ENCODE assay signal across 8 cellular contexts in the genomic region with DNA sequence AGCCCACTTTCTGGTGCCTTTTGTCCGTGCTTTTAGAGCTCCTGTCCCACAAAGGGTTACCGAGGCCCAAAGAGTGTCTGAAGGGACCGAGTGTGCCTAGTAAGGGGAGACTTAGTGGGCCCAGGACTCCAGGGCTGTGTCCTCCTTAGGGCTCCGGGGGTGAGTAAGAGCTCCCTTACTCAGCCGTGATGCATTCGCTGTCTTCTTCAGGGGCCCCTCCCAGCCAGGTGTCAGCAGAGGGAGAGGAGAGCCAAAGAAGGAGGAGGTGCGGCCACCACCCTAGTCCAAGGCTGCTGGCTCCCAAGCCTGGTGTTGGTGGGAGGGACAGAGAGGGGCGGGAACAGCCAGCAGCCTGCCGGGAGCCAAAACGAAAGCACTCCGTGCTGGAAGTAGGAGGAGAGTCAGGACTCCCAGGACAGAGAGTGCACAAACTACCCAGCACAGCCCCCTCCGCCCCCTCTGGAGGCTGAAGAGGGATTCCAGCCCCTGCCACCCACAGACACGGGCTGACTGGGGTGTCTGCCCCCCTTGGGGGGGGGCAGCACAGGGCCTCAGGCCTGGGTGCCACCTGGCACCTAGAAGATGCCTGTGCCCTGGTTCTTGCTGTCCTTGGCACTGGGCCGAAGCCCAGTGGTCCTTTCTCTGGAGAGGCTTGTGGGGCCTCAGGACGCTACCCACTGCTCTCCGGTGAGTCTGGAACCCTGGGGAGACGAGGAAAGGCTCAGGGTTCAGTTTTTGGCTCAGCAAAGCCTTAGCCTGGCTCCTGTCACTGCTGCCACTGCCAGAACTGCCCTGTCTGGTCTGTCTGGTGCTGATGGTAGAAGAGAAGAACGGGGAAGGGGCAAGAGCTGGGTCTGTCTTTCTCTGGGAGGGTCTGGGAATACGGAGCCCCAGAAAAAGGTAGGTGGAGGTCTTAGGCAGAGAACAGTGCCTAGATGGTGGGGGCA. TPM values are rescaled to one million over a fixed set of nuclear protein-coding genes. Genes with fewer than 3 reads are reported as not detected.
A peak's percentile ranks its signal among the peaks of the same experiment; 100 is the strongest.
DNase-seq lines count a peak whose midpoint lies in the region; ATAC-seq, FAIRE-seq and TF ChIP-seq lines count a peak whose summit lies in the region.

A gene with protein sequence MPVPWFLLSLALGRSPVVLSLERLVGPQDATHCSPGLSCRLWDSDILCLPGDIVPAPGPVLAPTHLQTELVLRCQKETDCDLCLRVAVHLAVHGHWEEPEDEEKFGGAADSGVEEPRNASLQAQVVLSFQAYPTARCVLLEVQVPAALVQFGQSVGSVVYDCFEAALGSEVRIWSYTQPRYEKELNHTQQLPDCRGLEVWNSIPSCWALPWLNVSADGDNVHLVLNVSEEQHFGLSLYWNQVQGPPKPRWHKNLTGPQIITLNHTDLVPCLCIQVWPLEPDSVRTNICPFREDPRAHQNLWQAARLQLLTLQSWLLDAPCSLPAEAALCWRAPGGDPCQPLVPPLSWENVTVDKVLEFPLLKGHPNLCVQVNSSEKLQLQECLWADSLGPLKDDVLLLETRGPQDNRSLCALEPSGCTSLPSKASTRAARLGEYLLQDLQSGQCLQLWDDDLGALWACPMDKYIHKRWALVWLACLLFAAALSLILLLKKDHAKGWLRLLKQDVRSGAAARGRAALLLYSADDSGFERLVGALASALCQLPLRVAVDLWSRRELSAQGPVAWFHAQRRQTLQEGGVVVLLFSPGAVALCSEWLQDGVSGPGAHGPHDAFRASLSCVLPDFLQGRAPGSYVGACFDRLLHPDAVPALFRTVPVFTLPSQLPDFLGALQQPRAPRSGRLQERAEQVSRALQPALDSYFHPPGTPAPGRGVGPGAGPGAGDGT (plus strand): TSS at position 365 of the 947 bp plus-strand sequence. CDS start 218 bp downstream, at position 583.

- H3K4me3 Mint-ChIP-seq in activated naive CD4-positive, alpha-beta T cell treated with anti-CD3 and anti-CD28 coated beads, Interleukin-2, amount 50 U/mL, for 24 hours: peak within 1 kb of the TSS; percentile 78
- H3K4me3 Mint-ChIP-seq in natural killer cell: peak within 1 kb of the TSS; percentile 81

- peak; percentile 94 for DNase-seq in H54 (ENCODE audit: insufficient read length, low spot score)
- peak; percentile 94 for DNase-seq in NCI-H82 (lab: John Stamatoyannopoulos, UW)
- peak; percentile 92 to 96 for DNase-seq in foreskin keratinocyte
- no peak for DNase-seq in natural killer cell
- peak; percentile 89 to 96 for DNase-seq in tibial artery

- H3K4me1 ChIP-seq in ACC112 (ENCODE audit: control insufficient read depth, insufficient read depth, low read length, unreplicated experiment) (peaks cover 34% of the 10 kb centered on the region), foreskin keratinocyte (peaks cover 8% of the 10 kb centered on the region), tibial artery (peaks cover 5 to 61% (median 40%) of the 10 kb centered on the region in 4 donors)

- H3K4me1 Mint-ChIP-seq in activated naive CD4-positive, alpha-beta T cell treated with anti-CD3 and anti-CD28 coated beads, Interleukin-2, amount 50 U/mL, for 24 hours: peaks cover 9% of the 10 kb centered on the region
- H3K4me1 Mint-ChIP-seq in natural killer cell: peaks cover 8 to 26% of the 10 kb centered on the region in 2 donors

- TF ChIP-seq CTCF in foreskin keratinocyte (conservative IDR thresholded peaks at IDR 0.05) (peak; percentile 18), natural killer cell (IDR thresholded peaks at IDR 0.05) (no peak), tibial artery (IDR thresholded peaks at IDR 0.05) (no peak)

- no peaks in the 10 kb centered on the region for H3K9me3 Mint-ChIP-seq in activated naive CD4-positive, alpha-beta T cell treated with anti-CD3 and anti-CD28 coated beads, Interleukin-2, amount 50 U/mL, for 24 hours
- no peaks in the 10 kb centered on the region for H3K9me3 Mint-ChIP-seq in natural killer cell

- 0 out of 2 replicates have a peak, but pooled peaks have one; percentile 28 for TF ChIP-seq POLR2A in H54 (IDR thresholded peaks at IDR 0.05; ENCODE audit: low read depth, low read length)

- FAIRE-seq in H54 (lab: Jason Lieb, UNC): peak; percentile 86

- intact Hi-C loops in natural killer cell (cut with micrococcal nuclease): no loop called here
- intact Hi-C loops in tibial artery (cut with DNase I; ENCODE audit: low total_unique reads): loop anchor here (5.0 kb wide), 2 partner anchors 55 to 75 kb away; a partner anchor contains a TSS

- no peaks in the 10 kb centered on the region for H3K36me3 Mint-ChIP-seq in activated naive CD4-positive, alpha-beta T cell treated with anti-CD3 and anti-CD28 coated beads, Interleukin-2, amount 50 U/mL, for 24 hours
- H3K36me3 Mint-ChIP-seq in natural killer cell: no peaks in the 10 kb centered on the region

- H3K4me3 ChIP-seq in ACC112 (ENCODE audit: low read depth, low read length): peak within 1 kb of the TSS; percentile 83
- H3K4me3 ChIP-seq in tibial artery: peak within 1 kb of the TSS; percentile 55 to 73

- H3K9me3 ChIP-seq in tibial artery: no peaks in the 10 kb centered on the region

- H3K27ac ChIP-seq in ACC112 (ENCODE audit: low read depth, low read length) (peak within 1 kb of the TSS; percentile 75), foreskin keratinocyte (peak within 1 kb of the TSS; percentile 69), tibial artery (peak within 1 kb of the TSS; percentile 92 to 95)

- H3K27ac Mint-ChIP-seq in activated naive CD4-positive, alpha-beta T cell treated with anti-CD3 and anti-CD28 coated beads, Interleukin-2, amount 50 U/mL, for 24 hours: peak within 1 kb of the TSS; percentile 51
- peak within 1 kb of the TSS in 1 of 2 donors; percentile 56 for H3K27ac Mint-ChIP-seq in natural killer cell

- peak within 1 kb of the TSS; percentile 81 for H2AFZ ChIP-seq in ACC112 (ENCODE audit: low read length, unreplicated experiment)

- H3K27me3 ChIP-seq in ACC112 (ENCODE audit: insufficient read depth, low read length): no peaks in the 10 kb centered on the region
- no peaks in the 10 kb centered on the region for H3K27me3 ChIP-seq in foreskin keratinocyte
- no peaks in the 10 kb centered on the region for H3K27me3 ChIP-seq in tibial artery

- H3K36me3 ChIP-seq in ACC112 (ENCODE audit: insufficient read depth, low read length) (no peaks in the 10 kb centered on the region), tibial artery (peaks cover 0 to 25% (median 13%) of the 10 kb centered on the region in 3 donors)

- peaks cover 13% of the 10 kb centered on the region for H3K79me2 ChIP-seq in ACC112 (ENCODE audit: control insufficient read depth, insufficient read depth, low read length, unreplicated experiment)

- H3K27me3 Mint-ChIP-seq in activated naive CD4-positive, alpha-beta T cell treated with anti-CD3 and anti-CD28 coated beads, Interleukin-2, amount 50 U/mL, for 24 hours: peaks cover 2% of the 10 kb centered on the region
- no peaks in the 10 kb centered on the region for H3K27me3 Mint-ChIP-seq in natural killer cell (ENCODE audit: low read depth in 2 of 2)

- ATAC-seq in foreskin keratinocyte: peak; percentile 97
- ATAC-seq in natural killer cell: peak in 1 of 3 donors; percentile 13
- ATAC-seq in HG02852 (IDR thresholded peaks at IDR 0.05; ENCODE audit: unreplicated experiment): no peak

RNA-seq across cellular contexts. Expression of the gene that starts here (rescaled TPM):
- 22.4 and 25.9 TPM in 2 replicates for total RNA-seq in foreskin keratinocyte
- polyA plus RNA-seq in foreskin keratinocyte: 19.5 and 21.8 TPM in 2 replicates
- 1 to 10 TPM in 2 of 3 donors, under 1 TPM in 1; 0.77 to 1.5 (median 1.2) TPM for total RNA-seq in natural killer cell
